31 cellular contexts compared by ENCODE assay signal in the genomic region with DNA sequence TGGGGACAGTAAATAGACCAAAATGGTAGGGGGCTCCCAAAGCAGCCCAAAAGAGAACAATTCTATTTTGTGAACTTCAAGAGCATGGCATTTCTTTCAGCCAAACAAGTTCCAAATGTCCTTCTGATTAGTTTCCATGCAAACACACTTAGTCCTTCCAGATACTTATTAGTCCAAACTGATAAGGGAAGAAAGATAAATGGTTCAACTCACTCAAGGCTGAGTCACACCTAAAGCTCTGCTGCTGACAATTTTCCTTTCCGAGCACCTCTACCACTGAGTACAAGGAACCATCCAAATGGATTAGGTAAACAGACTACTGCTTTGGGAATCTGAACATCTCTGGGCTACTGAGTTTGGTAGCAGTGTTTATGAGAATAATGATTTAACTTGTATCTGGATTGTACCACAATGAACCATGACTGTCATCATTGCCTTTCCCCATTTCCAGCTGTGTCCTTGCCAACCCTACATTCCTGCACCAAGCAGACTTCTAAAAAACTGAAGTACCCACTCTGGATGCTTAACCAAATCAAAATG.
DNase-seq lines count a peak whose midpoint lies in the region; ATAC-seq, FAIRE-seq and TF ChIP-seq lines count a peak whose summit lies in the region.
"Had no signal": no experiment of that assay in that cellular context is flagged by ENCODE, and none has a peak within 500 bp of the region (broad histone marks: within the 10 kb centered on the region; RNA-seq: fewer than 3 reads in every experiment).

No MANE protein-coding gene starts in this region.

- H3K36me3 ChIP-seq in BLaER1 (peaks cover 58% of the 10 kb centered on the region), body of pancreas (replicated peaks in 1 of 2; ENCODE audit: insufficient read depth in 1 of 2, low read depth in 2 of 2) (no peaks in the 10 kb centered on the region), pancreas (no peaks in the 10 kb centered on the region)
- H3K36me3 ChIP-seq in naive thymus-derived CD4-positive, alpha-beta T cell (ENCODE audit: control insufficient read depth in 2 of 3, insufficient read depth in 3 of 3, low read length in 3 of 3), result no peaks in the 10 kb centered on the region
- H3K36me3 ChIP-seq: HAP-1, ovary, right atrium auricular region, thoracic aorta, uterus had no signal

- H3K27me3 ChIP-seq in BLaER1, result no peaks in the 10 kb centered on the region
- H3K27me3 ChIP-seq in body of pancreas, result no peaks in the 10 kb centered on the region
- no peaks in the 10 kb centered on the region for H3K27me3 ChIP-seq in pancreas
- H3K27me3 ChIP-seq in naive thymus-derived CD4-positive, alpha-beta T cell (ENCODE audit: control insufficient read depth in 2 of 2, insufficient read depth in 2 of 2, low read length in 2 of 2), result no peaks in the 10 kb centered on the region
- H3K27me3 ChIP-seq: gastroesophageal sphincter, ovary, right atrium auricular region, uterus had no signal

- WGBS in body of pancreas, 2 donors, result 18 to 32% methylated on average over 1 of the region's 1 CpG
- WGBS in pancreas, 2 donors, result 25 to 35% methylated on average over 1 of the region's 1 CpG

- H3K27ac Mint-ChIP-seq in naive thymus-derived CD4-positive, alpha-beta T cell, result no peak overlapping the region
- H3K27ac Mint-ChIP-seq: activated naive CD4-positive, alpha-beta T cell treated with anti-CD3 and anti-CD28 coated beads for 36 hours; activated T-helper 1 cell treated with anti-CD3 and anti-CD28 coated beads, Interleukin-12 subunit alpha, Interleukin-12 subunit beta, Interleukin-2, Interleukin-4 antibody, amounts not matched to agents 30 ng/mL and 10 ng/mL and 1 ng/mL, durations not matched to agents 14 hours and 24 hours and 36 hours; CD8-positive, alpha-beta T cell; stimulated activated naive CD8-positive, alpha-beta T cell treated with anti-CD3 and anti-CD28 coated beads, Interleukin-15, Interleukin-2, amounts not matched to agents 100 ng/mL and 50 ng/mL, for 24 hours; T-cell had no signal

- H3K9ac ChIP-seq in BLaER1, result no peak overlapping the region

- H3K9me3 Mint-ChIP-seq in naive thymus-derived CD4-positive, alpha-beta T cell, result no peaks in the 10 kb centered on the region
- H3K9me3 Mint-ChIP-seq: activated naive CD4-positive, alpha-beta T cell treated with anti-CD3 and anti-CD28 coated beads for 36 hours; activated T-helper 1 cell treated with anti-CD3 and anti-CD28 coated beads, Interleukin-12 subunit alpha, Interleukin-12 subunit beta, Interleukin-2, Interleukin-4 antibody, amounts not matched to agents 30 ng/mL and 10 ng/mL and 1 ng/mL, durations not matched to agents 14 hours and 24 hours and 36 hours; CD8-positive, alpha-beta T cell; neural crest cell; stimulated activated naive CD8-positive, alpha-beta T cell treated with anti-CD3 and anti-CD28 coated beads, Interleukin-15, Interleukin-2, amounts not matched to agents 100 ng/mL and 50 ng/mL, for 24 hours; T-cell had no signal

- H3K27ac ChIP-seq in BLaER1, result 0 out of 2 replicates have a peak overlapping the region, but pooled peaks have one; percentile 15
- peak overlapping the region; percentile 30 to 63 (median 44) for H3K27ac ChIP-seq in body of pancreas
- H3K27ac ChIP-seq in pancreas, result peak overlapping the region in 2 of 4 donors; percentile 36 to 69
- no peak overlapping the region for H3K27ac ChIP-seq in naive thymus-derived CD4-positive, alpha-beta T cell (ENCODE audit: low read depth, low read length)
- H3K27ac ChIP-seq: gastroesophageal sphincter, ovary, right atrium auricular region, thoracic aorta, uterus had no signal

- peak; percentile 27 for DNase-seq in M059J (ENCODE audit: low read depth)
- DNase-seq in body of pancreas, result no peak
- no peak for DNase-seq in pancreas
- DNase-seq in NCI-H2107 (lab: John Stamatoyannopoulos, UW), result no peak
- DNase-seq in stimulated activated naive CD4-positive, alpha-beta T cell treated with Interleukin-2 at 50 U/mL for 16 hours (lab: John Stamatoyannopoulos, UW), result no peak
- no peak for DNase-seq in naive thymus-derived CD4-positive, alpha-beta T cell
- DNase-seq in HPDE6-E6E7 (ENCODE audit: extremely low spot score), result no peak
- DNase-seq: activated CD4-positive, alpha-beta T cell treated with anti-CD3 and anti-CD28 coated beads, Interleukin-2, amount 50 U/mL, for 48 hours; activated CD8-positive, alpha-beta memory T cell treated with anti-CD3 and anti-CD28 coated beads, Interleukin-2, amount 50 U/mL, for 4 hours; activated naive CD4-positive, alpha-beta T cell treated with anti-CD3 and anti-CD28 coated beads for 36 hours; CD8-positive, alpha-beta T cell; Karpas-422; NCI-H1436; NCI-H2081; NCI-H345; NCI-H748 treated with DMSO at 0.1 percent for 48 hours; ovary; stimulated activated CD4-positive, alpha-beta T cell treated with anti-CD3 and anti-CD28 coated beads, Interleukin-1b, Interleukin-23, amount 100 ng/mL, for 48 hours; T-cell; uterus had no signal

- peaks cover 0 to 9% (median 0%) of the 10 kb centered on the region in 5 donors for H3K27me3 Mint-ChIP-seq in naive thymus-derived CD4-positive, alpha-beta T cell
- H3K27me3 Mint-ChIP-seq: stimulated activated naive CD8-positive, alpha-beta T cell treated with anti-CD3 and anti-CD28 coated beads, Interleukin-15, Interleukin-2, amounts not matched to agents 100 ng/mL and 50 ng/mL, for 24 hours; T-cell had no signal

- peaks cover 9 to 31% (median 19%) of the 10 kb centered on the region in 7 donors for H3K4me1 Mint-ChIP-seq in naive thymus-derived CD4-positive, alpha-beta T cell

- intact Hi-C loops in body of pancreas (cut with DNase I), result no loop called here
- intact Hi-C loops in pancreas (cut with DNase I), result no loop called here
- intact Hi-C loops in naive thymus-derived CD4-positive, alpha-beta T cell (cut with micrococcal nuclease), result no loop called here

- H3K4me3 ChIP-seq in BLaER1 (no peak overlapping the region), body of pancreas (no peak overlapping the region), pancreas (no peak overlapping the region)
- no peak overlapping the region for H3K4me3 ChIP-seq in naive thymus-derived CD4-positive, alpha-beta T cell (ENCODE audit: low read length)
- H3K4me3 ChIP-seq: gastroesophageal sphincter, HAP-1, ovary, right atrium auricular region, thoracic aorta, uterus had no signal

- H3K4me2 ChIP-seq in BLaER1, result no peak overlapping the region

- TF ChIP-seq POLR2A in body of pancreas (IDR thresholded peaks at IDR 0.05), result no peak

- CTCF ChIA-PET in naive thymus-derived CD4-positive, alpha-beta T cell (lab: Charles Lee), result no interaction called here

- H3K9me3 ChIP-seq in BLaER1, result no peaks in the 10 kb centered on the region
- no peaks in the 10 kb centered on the region for H3K9me3 ChIP-seq in body of pancreas
- no peaks in the 10 kb centered on the region for H3K9me3 ChIP-seq in pancreas
- no peaks in the 10 kb centered on the region for H3K9me3 ChIP-seq in naive thymus-derived CD4-positive, alpha-beta T cell (ENCODE audit: control insufficient read depth in 2 of 3, low read length in 3 of 3)
- H3K9me3 ChIP-seq: gastroesophageal sphincter, HAP-1, ovary, right atrium auricular region, thoracic aorta, uterus had no signal

- no peaks in the 10 kb centered on the region for H4K20me1 ChIP-seq in BLaER1

- no peaks in the 10 kb centered on the region for H3K36me3 Mint-ChIP-seq in naive thymus-derived CD4-positive, alpha-beta T cell
- H3K36me3 Mint-ChIP-seq: CD8-positive, alpha-beta T cell; T-cell had no signal

- no peak for FAIRE-seq in pancreas (lab: Jason Lieb, UNC)
- FAIRE-seq: GM12891, RCC 7860 had no signal

- TF ChIP-seq CTCF in body of pancreas (IDR thresholded peaks at IDR 0.05), result no peak
- TF ChIP-seq CTCF in pancreas (IDR thresholded peaks at IDR 0.05), result no peak

- H3K4me3 Mint-ChIP-seq in naive thymus-derived CD4-positive, alpha-beta T cell, result no peak overlapping the region
- H3K4me3 Mint-ChIP-seq: activated naive CD4-positive, alpha-beta T cell treated with anti-CD3 and anti-CD28 coated beads for 36 hours; activated T-helper 1 cell treated with anti-CD3 and anti-CD28 coated beads, Interleukin-12 subunit alpha, Interleukin-12 subunit beta, Interleukin-2, Interleukin-4 antibody, amounts not matched to agents 30 ng/mL and 10 ng/mL and 1 ng/mL, durations not matched to agents 14 hours and 24 hours and 36 hours; brain; CD8-positive, alpha-beta T cell; neural crest cell; stimulated activated naive CD8-positive, alpha-beta T cell treated with anti-CD3 and anti-CD28 coated beads, Interleukin-15, Interleukin-2, amounts not matched to agents 100 ng/mL and 50 ng/mL, for 24 hours; T-cell had no signal

- POLR2A ChIA-PET in naive thymus-derived CD4-positive, alpha-beta T cell (lab: Charles Lee), result interaction anchor here (0.5 kb wide), 1 partner anchor 11 kb away, joined by 3 read pairs; no protein-coding TSS in a partner anchor

- H3K4me1 ChIP-seq in BLaER1 (peaks cover 60% of the 10 kb centered on the region), body of pancreas (peaks cover 42% of the 10 kb centered on the region), pancreas (peaks cover 34 to 46% (median 35%) of the 10 kb centered on the region in 3 donors)
- peaks cover 0 to 12% of the 10 kb centered on the region in 2 donors for H3K4me1 ChIP-seq in naive thymus-derived CD4-positive, alpha-beta T cell (ENCODE audit: control insufficient read depth in 2 of 2, insufficient read depth in 2 of 2, low read length in 2 of 2)
- H3K4me1 ChIP-seq: uterus had no signal

- ATAC-seq in body of pancreas (peak; percentile 31), pancreas (peak; percentile 27 to 52 (median 39))
- ATAC-seq in naive thymus-derived CD4-positive, alpha-beta T cell, result no peak
- ATAC-seq: CD8-positive, alpha-beta T cell; gastroesophageal sphincter; T-cell had no signal
